Comparison of ENCODE assay signal across 9 cellular contexts in genomic region chr17:44384823-44385286, GRCh38. TPM values are rescaled to one million over a fixed set of nuclear protein-coding genes. Genes with fewer than 3 reads are reported as not detected.
DNase-seq lines count a peak whose midpoint lies in the region; ATAC-seq and TF ChIP-seq lines count a peak whose summit lies in the region.
"Had no signal": no experiment of that assay in that cellular context is flagged by ENCODE, and none has a peak within 500 bp of the region (broad histone marks: within the 10 kb centered on the region; RNA-seq: fewer than 3 reads in every experiment).

No MANE protein-coding gene starts in this region.

- peaks cover 9% of the 10 kb centered on the region for H3K4me1 Mint-ChIP-seq in activated naive CD4-positive, alpha-beta T cell treated with anti-CD3 and anti-CD28 coated beads for 36 hours (ENCODE audit: low read depth)
- H3K4me1 Mint-ChIP-seq in memory B cell: peaks cover 10% of the 10 kb centered on the region

- H3K36me3 Mint-ChIP-seq in activated naive CD4-positive, alpha-beta T cell treated with anti-CD3 and anti-CD28 coated beads for 36 hours (ENCODE audit: low read depth): no peaks in the 10 kb centered on the region
- no peaks in the 10 kb centered on the region for H3K36me3 Mint-ChIP-seq in memory B cell

- no peak for DNase-seq in activated naive CD4-positive, alpha-beta T cell treated with anti-CD3 and anti-CD28 coated beads for 36 hours
- no peak for DNase-seq in activated naive CD4-positive, alpha-beta T cell treated with Interleukin-2 at 50 U/mL for 16 hours
- DNase-seq in brain microvascular endothelial cell (no peak), memory B cell (ENCODE audit: low spot score in 2 of 2) (no peak), upper lobe of right lung (no peak), DMS79 (lab: John Stamatoyannopoulos, UW) (no peak)
- DNase-seq: NK-92 treated with Interleukin-12 subunit alpha and Interleukin-12 subunit beta, amount 100 ng/mL, for 24 hours had no signal

- no peak overlapping the region for H3K27ac Mint-ChIP-seq in activated naive CD4-positive, alpha-beta T cell treated with anti-CD3 and anti-CD28 coated beads for 36 hours
- no peak overlapping the region for H3K27ac Mint-ChIP-seq in memory B cell

- no peak for TF ChIP-seq CTCF in brain microvascular endothelial cell (IDR thresholded peaks at IDR 0.05; ENCODE audit: low read depth, low read length, missing control alignments)
- TF ChIP-seq CTCF in upper lobe of right lung (IDR thresholded peaks at IDR 0.05): no peak

- intact Hi-C loops in activated naive CD4-positive, alpha-beta T cell treated with anti-CD3 and anti-CD28 coated beads for 36 hours (cut with micrococcal nuclease): loop anchor here (1.0 kb wide), 1 partner anchor 138 kb away; no protein-coding TSS in a partner anchor
- intact Hi-C loops in upper lobe of right lung (cut with DNase I): no loop called here

- no peak overlapping the region for H3K27ac ChIP-seq in brain microvascular endothelial cell
- no peak overlapping the region for H3K27ac ChIP-seq in upper lobe of right lung

- H3K4me3 ChIP-seq in brain microvascular endothelial cell (ENCODE audit: low read depth, low read length) (peak overlapping the region; percentile 59), upper lobe of right lung (peak overlapping the region; percentile 45)

- CTCF ChIA-PET in activated naive CD4-positive, alpha-beta T cell treated with anti-CD3 and anti-CD28 coated beads for 36 hours (lab: Charles Lee): interaction anchor here (0.6 to 1.5 kb wide), 3 partner anchors 93 to 139 kb away, joined by 3 to 4 read pairs (median 3); no protein-coding TSS in a partner anchor

- H3K27me3 ChIP-seq in brain microvascular endothelial cell (replicated peaks) (peaks cover 7% of the 10 kb centered on the region), upper lobe of right lung (no peaks in the 10 kb centered on the region)

- H3K36me3 ChIP-seq in brain microvascular endothelial cell (replicated peaks) (no peaks in the 10 kb centered on the region), upper lobe of right lung (no peaks in the 10 kb centered on the region)

- H3K9me3 Mint-ChIP-seq in activated naive CD4-positive, alpha-beta T cell treated with anti-CD3 and anti-CD28 coated beads for 36 hours: no peaks in the 10 kb centered on the region
- no peaks in the 10 kb centered on the region for H3K9me3 Mint-ChIP-seq in memory B cell

- H3K4me3 Mint-ChIP-seq in activated naive CD4-positive, alpha-beta T cell treated with anti-CD3 and anti-CD28 coated beads for 36 hours: peak overlapping the region; percentile 63
- H3K4me3 Mint-ChIP-seq in memory B cell: peak overlapping the region; percentile 76

- H3K9me3 ChIP-seq in upper lobe of right lung: no peaks in the 10 kb centered on the region

- peaks cover 10% of the 10 kb centered on the region for H3K4me1 ChIP-seq in upper lobe of right lung

- in situ Hi-C loops in brain microvascular endothelial cell (cut with HindIII; ENCODE audit: low pct_ligation_motif_present, low sequenced_read_pairs): no loop called here

- ATAC-seq in memory B cell (ENCODE audit: low read depth) (peak; percentile 28), upper lobe of right lung (peak; percentile 1), HG02571 (IDR thresholded peaks at IDR 0.05; ENCODE audit: unreplicated experiment) (no peak), esophagus mucosa (no peak)

- H3K27me3 Mint-ChIP-seq in activated naive CD4-positive, alpha-beta T cell treated with anti-CD3 and anti-CD28 coated beads for 36 hours (ENCODE audit: low read depth): peaks cover 17% of the 10 kb centered on the region
- peaks cover 22% of the 10 kb centered on the region for H3K27me3 Mint-ChIP-seq in memory B cell

RNA-seq across cellular contexts. Expression of gene ITGA2B, which starts 4.6 kb away (rescaled TPM):
- 1 to 10 TPM in 1 of 2 experiments, under 1 TPM in 1; 0.31 to 1.1 TPM for total RNA-seq in activated naive CD4-positive, alpha-beta T cell treated with anti-CD3 and anti-CD28 coated beads for 36 hours
- total RNA-seq in upper lobe of right lung: 4.6 TPM
- total RNA-seq in esophagus mucosa: 0.68 TPM

RNA-seq across cellular contexts. Expression of gene FAM171A2, which starts 21.2 kb away (rescaled TPM):
- total RNA-seq in activated naive CD4-positive, alpha-beta T cell treated with anti-CD3 and anti-CD28 coated beads for 36 hours: under 1 TPM; 0.12 to 0.21 TPM
- total RNA-seq in upper lobe of right lung: 1.8 TPM
- 1.1 TPM for total RNA-seq in esophagus mucosa

RNA-seq across cellular contexts. Expression of gene GRN, which starts 39.8 kb away (rescaled TPM):
- total RNA-seq in activated naive CD4-positive, alpha-beta T cell treated with anti-CD3 and anti-CD28 coated beads for 36 hours: 10 to 100 TPM; 47.1 to 50.5 TPM
- total RNA-seq in upper lobe of right lung (722 TPM), esophagus mucosa (767 TPM)

Comparison
In these comparisons a context has a peak if more than half of its experiments do, and no peak if none do; other contexts are left out.
1. ATAC-seq: peak in memory B cell (single experiment) and upper lobe of right lung (single experiment); none in HG02571 (single experiment) and esophagus mucosa (single experiment).
2. RNA of gene GRN, which starts 39.8 kb away (total RNA-seq): 767 TPM in esophagus mucosa (single experiment) and 722 TPM in upper lobe of right lung (single experiment); 47.1 to 50.5 TPM in activated naive CD4-positive, alpha-beta T cell treated with anti-CD3 and anti-CD28 coated beads for 36 hours; every median in the first group is over 10 times any median in the second.